23 cellular contexts compared by ENCODE assay signal in the genomic region with DNA sequence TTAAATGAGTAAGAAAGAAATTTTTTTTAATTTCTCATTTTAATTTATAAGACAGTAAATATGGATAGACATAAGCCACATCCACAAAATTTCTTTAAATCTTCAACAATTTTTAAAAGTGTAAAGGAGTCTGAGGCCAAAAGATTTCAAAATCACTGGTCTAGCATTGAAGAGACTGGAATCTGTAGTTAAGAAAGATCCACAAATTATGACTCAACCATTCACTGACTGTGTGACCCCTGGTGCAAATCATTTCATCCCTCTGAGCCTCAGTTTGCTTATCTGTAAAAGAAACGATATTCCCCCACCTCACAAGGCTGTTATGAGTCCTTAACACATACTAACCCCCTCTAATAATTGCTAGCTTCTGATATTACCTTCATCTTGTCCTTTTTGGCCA.
DNase-seq lines count a peak whose midpoint lies in the region; ATAC-seq and TF ChIP-seq lines count a peak whose summit lies in the region.
"Had no signal": no experiment of that assay in that cellular context is flagged by ENCODE, and none has a peak within 500 bp of the region (broad histone marks: within the 10 kb centered on the region; RNA-seq: fewer than 3 reads in every experiment).

No MANE protein-coding gene starts in this region.

- TF ChIP-seq CTCF in MCF 10A (IDR thresholded peaks at IDR 0.05; ENCODE audit: unreplicated experiment) (no peak), mammary epithelial cell (conservative IDR thresholded peaks at IDR 0.05 in 1 of 2, IDR thresholded peaks at IDR 0.05 in 1 of 2; ENCODE audit: extremely low read depth in 1 of 2, insufficient read depth in 1 of 2, low read depth in 1 of 2, low read length in 2 of 2) (no peak), choroid plexus epithelial cell (conservative IDR thresholded peaks at IDR 0.05; ENCODE audit: low read depth, low read length) (no peak), vagina (IDR thresholded peaks at IDR 0.05) (no peak)

- H3K27me3 ChIP-seq in mammary epithelial cell (ENCODE audit: insufficient read depth, low read length) (no peaks in the 10 kb centered on the region), mesenchymal stem cell (ENCODE audit: control insufficient read depth in 1 of 2, insufficient read depth in 1 of 2, low read length in 2 of 2) (no peaks in the 10 kb centered on the region), vagina (no peaks in the 10 kb centered on the region)
- H3K27me3 ChIP-seq: BE2C, hepatocyte, transverse colon had no signal

- no peaks in the 10 kb centered on the region for H3K27me3 Mint-ChIP-seq in MCF 10A (ENCODE audit: insufficient read depth, unreplicated experiment)

- no peak overlapping the region for H3K4me3 Mint-ChIP-seq in MCF 10A (ENCODE audit: unreplicated experiment)
- H3K4me3 Mint-ChIP-seq: activated naive CD4-positive, alpha-beta T cell treated with anti-CD3 and anti-CD28 coated beads, Interleukin-2, amount 10 ng/mL, durations not matched to agents 7 days and 5 days had no signal

- no peak overlapping the region for H3K18ac ChIP-seq in mesenchymal stem cell (ENCODE audit: low read depth in 1 of 2, low read length in 2 of 2)

- intact Hi-C loops in MCF 10A (cut with micrococcal nuclease) (loop anchor here (5.0 kb wide), 1 partner anchor 46 kb away; no protein-coding TSS in a partner anchor), mammary epithelial cell (cut with micrococcal nuclease) (no loop called here), vagina (cut with DNase I) (loop anchor here (10.0 kb wide), 1 partner anchor 226 kb away; no protein-coding TSS in a partner anchor)

- dilution Hi-C loops in mammary epithelial cell (cut with HindIII; ENCODE audit: low sequenced_read_pairs), result no loop called here

- no peak for TF ChIP-seq POLR2A in vagina (IDR thresholded peaks at IDR 0.05)

- no peaks in the 10 kb centered on the region for H3K9me3 Mint-ChIP-seq in MCF 10A (ENCODE audit: unreplicated experiment)
- H3K9me3 Mint-ChIP-seq: activated naive CD4-positive, alpha-beta T cell treated with anti-CD3 and anti-CD28 coated beads, Interleukin-2, amount 10 ng/mL, durations not matched to agents 7 days and 5 days had no signal

- H4K91ac ChIP-seq in mesenchymal stem cell (ENCODE audit: low read length), result no peak overlapping the region

- no peak overlapping the region for H2BK12ac ChIP-seq in mesenchymal stem cell (ENCODE audit: low read length in 2 of 2)

- in situ Hi-C loops in mammary epithelial cell (cut with MboI; ENCODE audit: low sequenced_read_pairs in 2 of 2), result no loop called here

- H3K4me2 ChIP-seq in mammary epithelial cell (ENCODE audit: insufficient read depth, low read depth, low read length), result no peak overlapping the region
- H3K4me2 ChIP-seq in mesenchymal stem cell (ENCODE audit: low read length, poor library complexity, severe bottlenecking), result no peak overlapping the region
- H3K4me2 ChIP-seq: hepatocyte, SK-N-SH had no signal

- H3K9ac ChIP-seq in mammary epithelial cell (ENCODE audit: insufficient read depth, low read length) (no peak overlapping the region), mesenchymal stem cell (ENCODE audit: low read length) (peak overlapping the region; percentile 10)
- H3K9ac ChIP-seq: parathyroid adenoma, SK-N-SH had no signal

- H3K79me1 ChIP-seq in mesenchymal stem cell (replicated peaks; ENCODE audit: low read length, poor library complexity, severe bottlenecking), result no peaks in the 10 kb centered on the region

- no peak overlapping the region for H3K27ac ChIP-seq in mammary epithelial cell (ENCODE audit: insufficient read depth, low read depth, low read length)
- H3K27ac ChIP-seq in mesenchymal stem cell (ENCODE audit: low read length, poor library complexity, severe bottlenecking), result no peak overlapping the region
- H3K27ac ChIP-seq in vagina, result peak overlapping the region; percentile 61
- H3K27ac ChIP-seq: 22Rv1, hepatocyte, parathyroid adenoma, transverse colon had no signal

- WGBS in mammary epithelial cell (ENCODE audit: low coverage, missing lambda C conversion rate), result 17% methylated on average over 1 of the region's 1 CpG
- WGBS in mesenchymal stem cell, result 45% methylated on average over 1 of the region's 1 CpG

- POLR2A ChIA-PET in MCF 10A (lab: Yijun Ruan, JAX), result interaction anchor here (0.6 to 9.2 kb wide), 3 partner anchors 11 to 1420 kb away, joined by 3 to 82 read pairs (median 3); partner anchors contain the start of gene PTTG1

- no peaks in the 10 kb centered on the region for H3K36me3 Mint-ChIP-seq in MCF 10A (ENCODE audit: insufficient read depth, unreplicated experiment)
- H3K36me3 Mint-ChIP-seq: activated naive CD4-positive, alpha-beta T cell treated with anti-CD3 and anti-CD28 coated beads, Interleukin-2, amount 10 ng/mL, durations not matched to agents 7 days and 5 days had no signal

- H3K4me1 Mint-ChIP-seq in MCF 10A (ENCODE audit: insufficient read depth, unreplicated experiment), result peaks cover 35% of the 10 kb centered on the region

- H3K36me3 ChIP-seq in mammary epithelial cell (ENCODE audit: insufficient read depth, low read length) (no peaks in the 10 kb centered on the region), mesenchymal stem cell (ENCODE audit: control insufficient read depth in 1 of 2, insufficient read depth in 2 of 2, low read depth in 1 of 2, low read length in 2 of 2) (no peaks in the 10 kb centered on the region), vagina (no peaks in the 10 kb centered on the region)
- H3K36me3 ChIP-seq: BE2C, transverse colon had no signal

- H4K20me1 ChIP-seq in mammary epithelial cell (ENCODE audit: insufficient read depth, low read length), result no peaks in the 10 kb centered on the region

- CTCF ChIA-PET in MCF 10A (lab: Yijun Ruan, JAX), result interaction anchor here (2.2 kb wide), 1 partner anchor 8 kb away, joined by 14 read pairs; no protein-coding TSS in a partner anchor
- CTCF ChIA-PET in mammary epithelial cell (lab: Charles Lee; ENCODE audit: low non-redundant PET), result no interaction called here

- no peak overlapping the region for H2BK5ac ChIP-seq in mesenchymal stem cell (ENCODE audit: low read depth, low read length, poor library complexity, severe bottlenecking)

- H2AK5ac ChIP-seq in mesenchymal stem cell (ENCODE audit: low read length, severe bottlenecking), result no peak overlapping the region

- no peaks in the 10 kb centered on the region for H3K79me2 ChIP-seq in mammary epithelial cell (ENCODE audit: insufficient read depth, low read length)
- H3K79me2 ChIP-seq: hepatocyte, parathyroid adenoma had no signal

- no peak for ATAC-seq in GM21423 (IDR thresholded peaks at IDR 0.05; ENCODE audit: unreplicated experiment)
- no peak for ATAC-seq in HG02938 (IDR thresholded peaks at IDR 0.05; ENCODE audit: unreplicated experiment)
- ATAC-seq: HepG2 had no signal

- H2AFZ ChIP-seq in mammary epithelial cell (ENCODE audit: low read depth, low read length) (no peak overlapping the region), mesenchymal stem cell (ENCODE audit: low read depth, low read length) (no peak overlapping the region)
- H2AFZ ChIP-seq: hepatocyte, parathyroid adenoma had no signal

- no peak overlapping the region for H2BK120ac ChIP-seq in mesenchymal stem cell (ENCODE audit: low read depth, low read length)

- H3K27ac Mint-ChIP-seq in MCF 10A (ENCODE audit: low read depth, unreplicated experiment), result peak overlapping the region; percentile 97
- H3K27ac Mint-ChIP-seq: activated naive CD4-positive, alpha-beta T cell treated with anti-CD3 and anti-CD28 coated beads, Interleukin-2, amount 10 ng/mL, durations not matched to agents 7 days and 5 days had no signal

- H2BK15ac ChIP-seq in mesenchymal stem cell (ENCODE audit: low read depth, poor library complexity, severe bottlenecking), result no peak overlapping the region

- no peaks in the 10 kb centered on the region for H3K9me3 ChIP-seq in mammary epithelial cell (replicated peaks; ENCODE audit: insufficient read depth, low read length)
- H3K9me3 ChIP-seq in mesenchymal stem cell (ENCODE audit: control insufficient read depth, low read length), result no peaks in the 10 kb centered on the region
- H3K9me3 ChIP-seq in vagina, result no peaks in the 10 kb centered on the region
- H3K9me3 ChIP-seq: BE2C, SK-N-SH, transverse colon had no signal

- H3K14ac ChIP-seq in mesenchymal stem cell (ENCODE audit: low read length in 2 of 2), result no peak overlapping the region

- H3K23ac ChIP-seq in mesenchymal stem cell (ENCODE audit: low read length in 2 of 2), result no peak overlapping the region

- no TSS peak for BruUV-seq in MCF 10A (replicated peaks; lab: Mats Ljungman, UMichigan)
- BruUV-seq in mammary epithelial cell (replicated peaks; lab: Mats Ljungman, UMichigan), result no TSS peak

- no peak overlapping the region for H4K8ac ChIP-seq in mesenchymal stem cell (ENCODE audit: low read length)

- H3K4ac ChIP-seq in mesenchymal stem cell (ENCODE audit: low read depth in 1 of 2, low read length in 2 of 2), result no peak overlapping the region

- DNase-seq in MCF 10A (ENCODE audit: unreplicated experiment) (peak; percentile 62), mammary epithelial cell (no peak), choroid plexus epithelial cell (ENCODE audit: low read depth) (peak; percentile 77), mesenchymal stem cell (peak; percentile 29), vagina (ENCODE audit: extremely low spot score in 2 of 2) (no peak), ecto neural progenitor cell (ENCODE audit: low spot score) (no peak)
- DNase-seq: activated naive CD4-positive, alpha-beta T cell treated with anti-CD3 and anti-CD28 coated beads, Interleukin-2, amount 10 ng/mL, durations not matched to agents 7 days and 5 days; activated T-cell treated with anti-CD3 and anti-CD28 coated beads, Interleukin-2, amount 50 U/mL, for 48 hours; aorta; BE2C; Calu3; effector memory CD4-positive, alpha-beta T cell; NCI-H1436; SK-N-SH; stimulated activated naive CD4-positive, alpha-beta T cell treated with Interleukin-2 at 50 U/mL for 16 hours; transverse colon had no signal

- H3K4me3 ChIP-seq in mammary epithelial cell (replicated peaks in 1 of 3; ENCODE audit: insufficient read depth in 1 of 3, low read depth in 2 of 3, low read length in 3 of 3), result no peak overlapping the region
- no peak overlapping the region for H3K4me3 ChIP-seq in choroid plexus epithelial cell (ENCODE audit: low read depth, low read length)
- no peak overlapping the region for H3K4me3 ChIP-seq in mesenchymal stem cell (ENCODE audit: insufficient read depth in 1 of 2, low read depth in 1 of 2, low read length in 2 of 2)
- no peak overlapping the region for H3K4me3 ChIP-seq in vagina
- H3K4me3 ChIP-seq: hepatocyte, skin epidermis, transverse colon had no signal

- H3K4me1 ChIP-seq in mammary epithelial cell (ENCODE audit: insufficient read depth, low read length) (no peaks in the 10 kb centered on the region), mesenchymal stem cell (ENCODE audit: control insufficient read depth, insufficient read depth, low read depth, low read length) (no peaks in the 10 kb centered on the region), vagina (peaks cover 54% of the 10 kb centered on the region)
- H3K4me1 ChIP-seq: parathyroid adenoma, transverse colon had no signal

Comparison
In these comparisons a context has a peak if more than half of its experiments do, and no peak if none do; other contexts are left out.
1. DNase-seq: peak in MCF 10A (single experiment), choroid plexus epithelial cell (single experiment) and mesenchymal stem cell (single experiment); none in mammary epithelial cell (single experiment), vagina (0 of 2) and ecto neural progenitor cell (single experiment).